In the genomic region with DNA sequence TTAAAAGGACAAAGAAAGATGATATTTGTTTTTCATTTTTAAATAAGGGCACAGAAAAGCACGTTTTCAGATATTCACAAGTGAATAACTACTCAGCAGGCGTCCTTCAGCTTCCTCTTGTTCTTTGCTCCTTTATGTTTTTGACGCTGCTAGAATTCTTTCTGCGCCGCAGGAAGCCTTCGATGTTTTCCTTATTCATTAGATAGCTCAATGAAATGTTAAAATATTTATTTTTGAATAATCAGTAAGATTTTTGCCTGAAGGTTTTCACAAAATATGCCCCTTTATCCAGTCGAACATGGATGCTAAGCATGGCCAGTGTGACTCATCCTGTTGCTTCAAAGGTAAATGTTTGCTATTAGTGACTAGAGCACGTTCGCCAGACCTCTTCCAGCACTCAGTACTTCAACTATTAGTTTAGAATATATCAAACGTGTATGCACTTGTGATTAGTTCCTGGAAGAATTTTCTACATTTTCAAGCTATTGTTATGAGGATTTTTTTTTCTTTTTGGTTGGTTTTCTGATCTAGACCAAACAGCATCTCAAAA, we compare ENCODE assay signal across 1 cellular context.
A peak's percentile ranks its signal among the peaks of the same experiment; 100 is the strongest.
TF ChIP-seq lines count a peak whose summit lies in the region.

No MANE protein-coding gene starts in this region.

TF ChIP-seq in HepG2, 621 proteins besides CTCF, POLR2A, EP300 and RAD21 (continued from another document):
- TF ChIP-seq, protein P1, sequence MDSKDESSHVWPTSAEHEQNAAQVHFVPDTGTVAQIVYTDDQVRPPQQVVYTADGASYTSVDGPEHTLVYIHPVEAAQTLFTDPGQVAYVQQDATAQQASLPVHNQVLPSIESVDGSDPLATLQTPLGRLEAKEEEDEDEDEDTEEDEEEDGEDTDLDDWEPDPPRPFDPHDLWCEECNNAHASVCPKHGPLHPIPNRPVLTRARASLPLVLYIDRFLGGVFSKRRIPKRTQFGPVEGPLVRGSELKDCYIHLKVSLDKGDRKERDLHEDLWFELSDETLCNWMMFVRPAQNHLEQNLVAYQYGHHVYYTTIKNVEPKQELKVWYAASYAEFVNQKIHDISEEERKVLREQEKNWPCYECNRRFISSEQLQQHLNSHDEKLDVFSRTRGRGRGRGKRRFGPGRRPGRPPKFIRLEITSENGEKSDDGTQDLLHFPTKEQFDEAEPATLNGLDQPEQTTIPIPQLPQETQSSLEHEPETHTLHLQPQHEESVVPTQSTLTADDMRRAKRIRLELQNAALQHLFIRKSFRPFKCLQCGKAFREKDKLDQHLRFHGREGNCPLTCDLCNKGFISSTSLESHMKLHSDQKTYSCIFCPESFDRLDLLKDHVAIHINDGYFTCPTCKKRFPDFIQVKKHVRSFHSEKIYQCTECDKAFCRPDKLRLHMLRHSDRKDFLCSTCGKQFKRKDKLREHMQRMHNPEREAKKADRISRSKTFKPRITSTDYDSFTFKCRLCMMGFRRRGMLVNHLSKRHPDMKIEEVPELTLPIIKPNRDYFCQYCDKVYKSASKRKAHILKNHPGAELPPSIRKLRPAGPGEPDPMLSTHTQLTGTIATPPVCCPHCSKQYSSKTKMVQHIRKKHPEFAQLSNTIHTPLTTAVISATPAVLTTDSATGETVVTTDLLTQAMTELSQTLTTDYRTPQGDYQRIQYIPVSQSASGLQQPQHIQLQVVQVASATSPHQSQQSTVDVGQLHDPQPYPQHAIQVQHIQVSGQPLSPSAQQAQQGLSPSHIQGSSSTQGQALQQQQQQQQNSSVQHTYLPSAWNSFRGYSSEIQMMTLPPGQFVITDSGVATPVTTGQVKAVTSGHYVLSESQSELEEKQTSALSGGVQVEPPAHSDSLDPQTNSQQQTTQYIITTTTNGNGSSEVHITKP (CRISPR knock-in tag; IDR thresholded peaks at IDR 0.05; ENCODE audit: low read depth), result peak; percentile 37; the same call in 1 of the 2 replicates
- TF ChIP-seq MLLT10 (CRISPR knock-in tag; IDR thresholded peaks at IDR 0.05) (no peak), JUND (CRISPR knock-in tag; IDR thresholded peaks at IDR 0.05) (peak; percentile 79), SAP130 (CRISPR knock-in tag; IDR thresholded peaks at IDR 0.05; ENCODE audit: low read depth) (peak; percentile 43), FOXP1 (IDR thresholded peaks at IDR 0.05) (no peak), FOXP1 (CRISPR knock-in tag; IDR thresholded peaks at IDR 0.05) (0 out of 2 replicates have a peak, but pooled peaks have one; percentile 55), BCL6 (CRISPR knock-in tag; IDR thresholded peaks at IDR 0.05) (peak; percentile 60; the same call in 1 of the 2 replicates)
- TF ChIP-seq, protein P2, sequence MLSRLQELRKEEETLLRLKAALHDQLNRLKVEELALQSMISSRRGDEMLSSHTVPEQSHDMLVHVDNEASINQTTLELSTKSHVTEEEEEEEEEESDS (CRISPR knock-in tag; IDR thresholded peaks at IDR 0.05; ENCODE audit: borderline replicate concordance), result no peak
- TF ChIP-seq, protein P3, sequence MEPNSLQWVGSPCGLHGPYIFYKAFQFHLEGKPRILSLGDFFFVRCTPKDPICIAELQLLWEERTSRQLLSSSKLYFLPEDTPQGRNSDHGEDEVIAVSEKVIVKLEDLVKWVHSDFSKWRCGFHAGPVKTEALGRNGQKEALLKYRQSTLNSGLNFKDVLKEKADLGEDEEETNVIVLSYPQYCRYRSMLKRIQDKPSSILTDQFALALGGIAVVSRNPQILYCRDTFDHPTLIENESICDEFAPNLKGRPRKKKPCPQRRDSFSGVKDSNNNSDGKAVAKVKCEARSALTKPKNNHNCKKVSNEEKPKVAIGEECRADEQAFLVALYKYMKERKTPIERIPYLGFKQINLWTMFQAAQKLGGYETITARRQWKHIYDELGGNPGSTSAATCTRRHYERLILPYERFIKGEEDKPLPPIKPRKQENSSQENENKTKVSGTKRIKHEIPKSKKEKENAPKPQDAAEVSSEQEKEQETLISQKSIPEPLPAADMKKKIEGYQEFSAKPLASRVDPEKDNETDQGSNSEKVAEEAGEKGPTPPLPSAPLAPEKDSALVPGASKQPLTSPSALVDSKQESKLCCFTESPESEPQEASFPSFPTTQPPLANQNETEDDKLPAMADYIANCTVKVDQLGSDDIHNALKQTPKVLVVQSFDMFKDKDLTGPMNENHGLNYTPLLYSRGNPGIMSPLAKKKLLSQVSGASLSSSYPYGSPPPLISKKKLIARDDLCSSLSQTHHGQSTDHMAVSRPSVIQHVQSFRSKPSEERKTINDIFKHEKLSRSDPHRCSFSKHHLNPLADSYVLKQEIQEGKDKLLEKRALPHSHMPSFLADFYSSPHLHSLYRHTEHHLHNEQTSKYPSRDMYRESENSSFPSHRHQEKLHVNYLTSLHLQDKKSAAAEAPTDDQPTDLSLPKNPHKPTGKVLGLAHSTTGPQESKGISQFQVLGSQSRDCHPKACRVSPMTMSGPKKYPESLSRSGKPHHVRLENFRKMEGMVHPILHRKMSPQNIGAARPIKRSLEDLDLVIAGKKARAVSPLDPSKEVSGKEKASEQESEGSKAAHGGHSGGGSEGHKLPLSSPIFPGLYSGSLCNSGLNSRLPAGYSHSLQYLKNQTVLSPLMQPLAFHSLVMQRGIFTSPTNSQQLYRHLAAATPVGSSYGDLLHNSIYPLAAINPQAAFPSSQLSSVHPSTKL (CRISPR knock-in tag; IDR thresholded peaks at IDR 0.05), result peak; percentile 78
